In genomic region chr6:28866342-28867077, GRCh38 we compare ENCODE assay signal across 8 cellular contexts. TPM values are rescaled to one million over a fixed set of nuclear protein-coding genes. Genes with fewer than 3 reads are reported as not detected.
DNase-seq lines count a peak whose midpoint lies in the region; ATAC-seq, FAIRE-seq and TF ChIP-seq lines count a peak whose summit lies in the region.

No MANE protein-coding gene starts in this region.

- peak overlapping the region; percentile 65 for H3K4me3 ChIP-seq in ectodermal cell (ENCODE audit: insufficient read depth, low read depth, low read length)

- H3K9me3 Mint-ChIP-seq in activated CD4-positive, alpha-beta memory T cell treated with anti-CD3 and anti-CD28 coated beads for 36 hours: peaks cover 8% of the 10 kb centered on the region
- H3K9me3 Mint-ChIP-seq in memory B cell: peaks cover 5% of the 10 kb centered on the region

- POLR2A ChIA-PET in activated CD4-positive, alpha-beta memory T cell treated with anti-CD3 and anti-CD28 coated beads for 36 hours (lab: Charles Lee): interaction anchor here (0.5 to 3.4 kb wide), 13 partner anchors 9 to 1734 kb away, joined by 3 to 24 read pairs (median 3); partner anchors contain the start of gene TRIM27

- peak overlapping the region; percentile 79 for H3K4me3 Mint-ChIP-seq in activated CD4-positive, alpha-beta memory T cell treated with anti-CD3 and anti-CD28 coated beads for 36 hours
- H3K4me3 Mint-ChIP-seq in memory B cell: peak overlapping the region; percentile 91

- DNase-seq in EL (peak; percentile 68), NCI-H524 treated with DMSO at 0.1 percent for 48 hours (lab: John Stamatoyannopoulos, UW) (peak; percentile 68), memory B cell (ENCODE audit: low spot score in 2 of 2) (peak; percentile 63 to 78), D721Med (ENCODE audit: insufficient read length, low spot score) (no peak)
- peak; percentile 85 for DNase-seq in activated CD4-positive, alpha-beta memory T cell treated with anti-CD3 and anti-CD28 coated beads for 36 hours
- DNase-seq in stimulated activated CD8-positive, alpha-beta memory T cell treated with anti-CD3 and anti-CD28 coated beads, Interleukin-12 subunit alpha, Interleukin-12 subunit beta, amount 100 ng/mL, for 4 hours (ENCODE audit: low read depth): peak; percentile 57

- no peaks in the 10 kb centered on the region for H3K27me3 ChIP-seq in ectodermal cell (ENCODE audit: control insufficient read depth, insufficient read depth, low read length, poor library complexity, severe bottlenecking)

- peaks cover 8% of the 10 kb centered on the region for H3K36me3 Mint-ChIP-seq in activated CD4-positive, alpha-beta memory T cell treated with anti-CD3 and anti-CD28 coated beads for 36 hours
- H3K36me3 Mint-ChIP-seq in memory B cell: peaks cover 2% of the 10 kb centered on the region

- H3K4me1 ChIP-seq in ectodermal cell (ENCODE audit: control insufficient read depth, insufficient read depth, low read length): no peaks in the 10 kb centered on the region

- 1 to 2% methylated on average over 58 of the region's 58 CpGs for WGBS in ectodermal cell, 2 experiments

- ATAC-seq in HG02610 (IDR thresholded peaks at IDR 0.05; ENCODE audit: unreplicated experiment): peak; percentile 45
- ATAC-seq in memory B cell (ENCODE audit: low read depth): peak; percentile 73

- no peak for TF ChIP-seq CTCF in D721Med (IDR thresholded peaks at IDR 0.05; ENCODE audit: insufficient read depth, missing control alignments)

- H3K9me3 ChIP-seq in ectodermal cell (ENCODE audit: control insufficient read depth, low read length): no peaks in the 10 kb centered on the region

- CTCF ChIA-PET in activated CD4-positive, alpha-beta memory T cell treated with anti-CD3 and anti-CD28 coated beads for 36 hours (lab: Charles Lee): interaction anchor here (0.9 to 8.8 kb wide), 7 partner anchors 18 to 115 kb away, joined by 3 to 97 read pairs (median 4); partner anchors contain the start of gene TRIM27

- peak overlapping the region; percentile 88 for H3K27ac Mint-ChIP-seq in activated CD4-positive, alpha-beta memory T cell treated with anti-CD3 and anti-CD28 coated beads for 36 hours
- H3K27ac Mint-ChIP-seq in memory B cell: peak overlapping the region; percentile 89

- H3K27ac ChIP-seq in ectodermal cell (ENCODE audit: insufficient read depth, low read depth, low read length, poor library complexity, severe bottlenecking): peak overlapping the region; percentile 2

- peaks cover 5% of the 10 kb centered on the region for H3K27me3 Mint-ChIP-seq in activated CD4-positive, alpha-beta memory T cell treated with anti-CD3 and anti-CD28 coated beads for 36 hours
- no peaks in the 10 kb centered on the region for H3K27me3 Mint-ChIP-seq in memory B cell

- intact Hi-C loops in activated CD4-positive, alpha-beta memory T cell treated with anti-CD3 and anti-CD28 coated beads for 36 hours (cut with micrococcal nuclease): loop anchor here (1.0 to 10.0 kb wide), 3 partner anchors 18 to 1722 kb away; a partner anchor contains a TSS

- no peak for FAIRE-seq in D721Med (lab: Jason Lieb, UNC)

- peaks cover 38% of the 10 kb centered on the region for H3K4me1 Mint-ChIP-seq in activated CD4-positive, alpha-beta memory T cell treated with anti-CD3 and anti-CD28 coated beads for 36 hours (ENCODE audit: low read depth)
- H3K4me1 Mint-ChIP-seq in memory B cell: peaks cover 17% of the 10 kb centered on the region

- H3K36me3 ChIP-seq in ectodermal cell (ENCODE audit: control insufficient read depth, insufficient read depth, low read length): no peaks in the 10 kb centered on the region

RNA-seq across cellular contexts. Expression of gene TRIM27, which starts 57.3 kb away (rescaled TPM):
- total RNA-seq in activated CD4-positive, alpha-beta memory T cell treated with anti-CD3 and anti-CD28 coated beads for 36 hours: 10 to 100 TPM; 49.7 to 54.6 TPM
- polyA plus RNA-seq in ectodermal cell (2013, experiment 1 of 4): 66.1 TPM
- polyA plus RNA-seq in ectodermal cell (2013, experiment 2 of 4): 64.5 TPM
- polyA plus RNA-seq in ectodermal cell (2013, experiment 3 of 4): 49.7 TPM
- polyA plus RNA-seq in ectodermal cell (2013, experiment 4 of 4): 55.0 TPM
